ENCODE assay signal across 8 cellular contexts in the genomic region with DNA sequence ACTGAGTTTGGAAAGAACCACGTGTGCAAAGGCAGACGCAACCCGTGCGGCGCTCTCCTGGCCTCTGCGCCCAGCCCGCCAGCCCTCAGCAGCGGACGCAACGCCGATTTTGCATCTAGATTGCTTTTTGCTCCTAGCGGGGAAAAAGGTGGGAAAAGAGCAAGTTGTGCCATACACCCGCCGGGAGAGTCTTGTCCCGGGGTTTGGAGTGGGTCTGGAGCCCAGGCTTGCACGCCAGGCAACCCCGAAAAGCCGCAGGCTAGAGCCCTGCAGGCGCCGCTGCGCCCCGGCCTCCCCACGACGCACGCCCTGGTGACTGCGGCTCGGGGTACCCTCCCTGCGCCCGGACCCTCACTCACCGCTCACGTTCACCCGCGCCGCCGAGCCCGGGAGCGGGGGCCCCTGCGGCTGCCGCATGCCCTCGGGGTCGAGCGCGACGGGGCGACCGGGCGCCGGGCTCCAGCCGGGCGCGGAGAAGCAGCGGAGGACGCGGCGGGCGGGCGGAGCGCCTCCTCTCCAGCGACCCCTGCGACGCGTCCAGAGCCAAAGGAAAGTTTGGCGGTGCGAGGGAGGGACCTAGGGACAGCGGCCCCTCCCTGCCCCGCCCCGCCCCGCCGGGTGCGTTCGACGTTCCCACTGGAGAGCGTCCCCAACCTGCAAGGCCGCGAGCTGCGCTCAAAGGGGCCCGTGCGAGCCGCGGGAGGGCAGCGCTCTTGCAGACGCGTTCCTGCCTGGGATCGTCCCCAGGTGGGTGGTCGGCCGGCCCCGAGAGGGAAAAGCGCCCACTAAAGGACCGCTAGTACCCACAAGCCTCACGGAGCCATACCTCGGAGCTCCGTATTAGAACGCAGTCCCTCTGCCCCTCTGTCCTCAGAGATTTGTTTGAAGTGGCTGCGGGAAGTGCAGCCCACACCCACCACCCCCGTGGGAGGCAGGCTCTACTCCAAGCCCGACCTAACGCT. TPM values are rescaled to one million over a fixed set of nuclear protein-coding genes. Genes with fewer than 3 reads are reported as not detected.
DNase-seq lines count a peak whose midpoint lies in the region; ATAC-seq and TF ChIP-seq lines count a peak whose summit lies in the region.

Gene LPAR3, minus strand, starts transcription at position 550 of the 962 bp plus-strand sequence. CDS start 27,086 bp downstream, outside the sequence.

- H3F3A ChIP-seq in PC-9 (ENCODE audit: insufficient read depth, low read depth): no peaks in the 10 kb centered on the region

- whole genome bisulfite sequencing in sigmoid colon, 2 donors: 1 to 2% methylated on average over 97 of the region's 97 CpGs

- TF ChIP-seq CTCF in sigmoid colon (IDR thresholded peaks at IDR 0.05) (no peak), PC-9 (conservative IDR thresholded peaks at IDR 0.05) (no peak)

- POLR2A ChIA-PET in PC-9 (lab: Charles Lee; ENCODE audit: unreplicated experiment): no interaction called here

- no peak within 1 kb of the TSS for H3K4me2 ChIP-seq in PC-9

- no peak for ATAC-seq in CD4-positive, CD25-positive, alpha-beta regulatory T cell (ENCODE audit: low read depth in 2 of 2)
- peak; percentile 72 to 79 for ATAC-seq in activated T-cell treated with anti-CD3 and anti-CD28 coated beads, Interleukin-2, amount 50 U/mL, for 4 hours
- ATAC-seq in Right ventricle myocardium superior (ENCODE audit: poor library complexity): peak; percentile 93
- no peak for ATAC-seq in GM19328 (IDR thresholded peaks at IDR 0.05; ENCODE audit: unreplicated experiment)

- H3K36me3 Mint-ChIP-seq in CD4-positive, CD25-positive, alpha-beta regulatory T cell: no peaks in the 10 kb centered on the region
- no peaks in the 10 kb centered on the region for H3K36me3 Mint-ChIP-seq in activated T-cell treated with anti-CD3 and anti-CD28 coated beads, Interleukin-2, amount 50 U/mL, for 4 hours (ENCODE audit: insufficient read depth)

- peak within 1 kb of the TSS in 3 of 4 donors; percentile 38 to 79 (median 67) for H3K4me3 Mint-ChIP-seq in CD4-positive, CD25-positive, alpha-beta regulatory T cell
- peak within 1 kb of the TSS; percentile 69 for H3K4me3 Mint-ChIP-seq in activated T-cell treated with anti-CD3 and anti-CD28 coated beads, Interleukin-2, amount 50 U/mL, for 4 hours

- H3K9me2 ChIP-seq in PC-9 (ENCODE audit: insufficient read depth): no peaks in the 10 kb centered on the region

- no peaks in the 10 kb centered on the region for H4K20me1 ChIP-seq in PC-9 (ENCODE audit: insufficient read depth)

- no peak within 1 kb of the TSS for H3K27ac ChIP-seq in CD4-positive, CD25-positive, alpha-beta regulatory T cell (ENCODE audit: insufficient read depth, low read length, poor library complexity, severe bottlenecking)
- H3K27ac ChIP-seq in sigmoid colon: no peak within 1 kb of the TSS
- no peak within 1 kb of the TSS for H3K27ac ChIP-seq in PC-9

- TF ChIP-seq EP300 in sigmoid colon (IDR thresholded peaks at IDR 0.05): no peak

- peaks cover 0 to 2% (median 0%) of the 10 kb centered on the region in 7 donors for H3K9me3 Mint-ChIP-seq in CD4-positive, CD25-positive, alpha-beta regulatory T cell
- H3K9me3 Mint-ChIP-seq in activated T-cell treated with anti-CD3 and anti-CD28 coated beads, Interleukin-2, amount 50 U/mL, for 4 hours: no peaks in the 10 kb centered on the region

- H3K4me1 ChIP-seq in CD4-positive, CD25-positive, alpha-beta regulatory T cell (ENCODE audit: control insufficient read depth, insufficient read depth, low read length, poor library complexity, severe bottlenecking): no peaks in the 10 kb centered on the region
- peaks cover 0 to 11% (median 5%) of the 10 kb centered on the region in 4 donors for H3K4me1 ChIP-seq in sigmoid colon
- H3K4me1 ChIP-seq in PC-9 (replicated peaks; ENCODE audit: insufficient read depth): 0 out of 2 replicates have a peak, but pooled peaks cover 4% of the 10 kb centered on the region

- no peak within 1 kb of the TSS for H2AFZ ChIP-seq in PC-9

- no peak for TF ChIP-seq POLR2A in sigmoid colon (IDR thresholded peaks at IDR 0.05)

- no TSS peak for BruUV-seq in PC-9 (replicated peaks; lab: Mats Ljungman, UMichigan)

- DNase-seq in CD4-positive, CD25-positive, alpha-beta regulatory T cell: peak in 1 of 3 donors; percentile 19
- peak; percentile 43 for DNase-seq in MG63
- DNase-seq in activated T-cell treated with anti-CD3 and anti-CD28 coated beads, Interleukin-2, amount 50 U/mL, for 4 hours: peak; percentile 19
- peak; percentile 64 for DNase-seq in Right ventricle myocardium superior
- no peak for DNase-seq in sigmoid colon
- no peak for DNase-seq in globus pallidus (ENCODE audit: low spot score)
- DNase-seq in PC-9: no peak

- CTCF ChIA-PET in PC-9 (lab: Charles Lee): no interaction called here

- no peaks in the 10 kb centered on the region for H3K79me2 ChIP-seq in PC-9 (ENCODE audit: low read depth)

- H3K9me3 ChIP-seq in CD4-positive, CD25-positive, alpha-beta regulatory T cell (ENCODE audit: control insufficient read depth in 2 of 2, low read length in 2 of 2): no peaks in the 10 kb centered on the region
- H3K9me3 ChIP-seq in MG63 (no peaks in the 10 kb centered on the region), sigmoid colon (no peaks in the 10 kb centered on the region), PC-9 (ENCODE audit: insufficient read depth, low read depth) (no peaks in the 10 kb centered on the region)

- intact Hi-C loops in Right ventricle myocardium superior (cut with DNase I) (no loop called here), sigmoid colon (cut with DNase I) (no loop called here), PC-9 (cut with micrococcal nuclease; ENCODE audit: unreplicated experiment) (no loop called here)

- no peak within 1 kb of the TSS for H3K27ac Mint-ChIP-seq in CD4-positive, CD25-positive, alpha-beta regulatory T cell

- H3K27me3 Mint-ChIP-seq in CD4-positive, CD25-positive, alpha-beta regulatory T cell: peaks cover 47% of the 10 kb centered on the region
- H3K27me3 Mint-ChIP-seq in activated T-cell treated with anti-CD3 and anti-CD28 coated beads, Interleukin-2, amount 50 U/mL, for 4 hours (ENCODE audit: low read depth): peaks cover 37% of the 10 kb centered on the region

- peaks cover 21% of the 10 kb centered on the region for H3K27me3 ChIP-seq in CD4-positive, CD25-positive, alpha-beta regulatory T cell (ENCODE audit: control insufficient read depth, insufficient read depth, low read length)
- H3K27me3 ChIP-seq in MG63: peaks cover 10% of the 10 kb centered on the region
- peaks cover 13 to 40% (median 22%) of the 10 kb centered on the region in 3 donors for H3K27me3 ChIP-seq in sigmoid colon
- H3K27me3 ChIP-seq in PC-9 (ENCODE audit: insufficient read depth, low read depth): no peaks in the 10 kb centered on the region

- H3K36me3 ChIP-seq in CD4-positive, CD25-positive, alpha-beta regulatory T cell (ENCODE audit: control insufficient read depth, insufficient read depth, low read length): no peaks in the 10 kb centered on the region
- no peaks in the 10 kb centered on the region for H3K36me3 ChIP-seq in MG63
- H3K36me3 ChIP-seq in sigmoid colon: no peaks in the 10 kb centered on the region
- H3K36me3 ChIP-seq in PC-9 (ENCODE audit: low read depth): no peaks in the 10 kb centered on the region

- peaks cover 4 to 17% (median 8%) of the 10 kb centered on the region in 4 donors for H3K4me1 Mint-ChIP-seq in CD4-positive, CD25-positive, alpha-beta regulatory T cell
- H3K4me1 Mint-ChIP-seq in activated T-cell treated with anti-CD3 and anti-CD28 coated beads, Interleukin-2, amount 50 U/mL, for 4 hours (ENCODE audit: low read depth): peaks cover 19% of the 10 kb centered on the region

- H3K4me3 ChIP-seq in CD4-positive, CD25-positive, alpha-beta regulatory T cell (ENCODE audit: low read depth, low read length): no peak within 1 kb of the TSS
- peak within 1 kb of the TSS; percentile 36 for H3K4me3 ChIP-seq in MG63
- peak within 1 kb of the TSS in 3 of 4 donors; percentile 11 to 28 (median 23) for H3K4me3 ChIP-seq in sigmoid colon
- no peak within 1 kb of the TSS for H3K4me3 ChIP-seq in PC-9

RNA-seq across cellular contexts. Expression of gene LPAR3, which starts in this region (rescaled TPM):
- 0.32 TPM for total RNA-seq in CD4-positive, CD25-positive, alpha-beta regulatory T cell
- not detected for polyA plus RNA-seq in CD4-positive, CD25-positive, alpha-beta regulatory T cell
- total RNA-seq in MG63 (2014; rRNA removed; shearing (Covaris generic); ENCODE audit: low replicate concordance): 0.07 and 7.3 TPM in 2 replicates
- under 1 TPM; 0.18 to 0.95 (median 0.71) TPM for total RNA-seq in activated T-cell treated with anti-CD3 and anti-CD28 coated beads, Interleukin-2, amount 50 U/mL, for 4 hours
- 16.9 TPM for total RNA-seq in Right ventricle myocardium superior
- not detected for total RNA-seq in sigmoid colon
- 1 to 10 TPM in 1 of 3 donors, under 1 TPM in 2; 0.23 to 1.4 (median 0.60) TPM for polyA plus RNA-seq in sigmoid colon
- not detected in 2 replicates for total RNA-seq in PC-9 (2021)

Comparison
In these comparisons a context has a peak if more than half of its experiments do, and no peak if none do; other contexts are left out.
1. Peak in DNase-seq and ATAC-seq in activated T-cell treated with anti-CD3 and anti-CD28 coated beads, Interleukin-2, amount 50 U/mL, for 4 hours; RNA of the gene not detected or under 1 TPM.
2. DNase-seq: peak in MG63 (single experiment) and Right ventricle myocardium superior (single experiment); none in sigmoid colon (single experiment), globus pallidus (single experiment) and PC-9 (0 of 2).
3. H3K4me3 ChIP-seq: peak in MG63 (single experiment) and sigmoid colon (3 of 4); none in CD4-positive, CD25-positive, alpha-beta regulatory T cell (single experiment) and PC-9 (single experiment).